Comparison of ENCODE assay signal across 21 cellular contexts in genomic region chr20:51211191-51211590, GRCh38.
"Had no signal": no experiment of that assay in that cellular context is flagged by ENCODE, and none has a peak within 500 bp of the region (broad histone marks: within the 10 kb centered on the region; RNA-seq: fewer than 3 reads in every experiment).

No MANE protein-coding gene starts in this region.

- H3K36me3 ChIP-seq: esophagus squamous epithelium, lower lobe of right lung, thyroid gland had no signal

- H3K4me1 ChIP-seq: body of pancreas, lower lobe of right lung, thyroid gland had no signal

- H3K4me3 Mint-ChIP-seq: activated CD4-positive, alpha-beta T cell treated with anti-CD3 and anti-CD28 coated beads, Interleukin-2, amount 10 ng/mL, durations not matched to agents 24 days and 14 days; activated CD8-positive, alpha-beta T cell treated with anti-CD3 and anti-CD28 coated beads for 36 hours; activated naive CD8-positive, alpha-beta T cell treated with anti-CD3 and anti-CD28 coated beads, Interleukin-2, amount 10 ng/mL, durations not matched to agents 7 days and 5 days; activated T-helper 17 cell treated with anti-CD3 and anti-CD28 coated beads, Interleukin-2, amount 50 U/mL, for 72 hours; central memory CD8-positive, alpha-beta T cell; immature natural killer cell; T-helper 2 cell treated with Interferon-gamma antibody and Interleukin-4, amounts not matched to agents 5 μg/mL and 100 μg/mL, for 36 hours had no signal

- H3K27ac Mint-ChIP-seq: activated CD4-positive, alpha-beta T cell treated with anti-CD3 and anti-CD28 coated beads, Interleukin-2, amount 10 ng/mL, durations not matched to agents 24 days and 14 days; activated CD8-positive, alpha-beta T cell treated with anti-CD3 and anti-CD28 coated beads for 36 hours; activated naive CD8-positive, alpha-beta T cell treated with anti-CD3 and anti-CD28 coated beads, Interleukin-2, amount 10 ng/mL, durations not matched to agents 7 days and 5 days; activated T-helper 17 cell treated with anti-CD3 and anti-CD28 coated beads, Interleukin-2, amount 50 U/mL, for 72 hours; immature natural killer cell; T-helper 2 cell treated with Interferon-gamma antibody and Interleukin-4, amounts not matched to agents 5 μg/mL and 100 μg/mL, for 36 hours had no signal

- H3K4me3 ChIP-seq: body of pancreas, coronary artery, esophagus squamous epithelium, lower lobe of right lung, thyroid gland had no signal

- H3K27me3 ChIP-seq: body of pancreas, esophagus squamous epithelium, thyroid gland had no signal

- H3K27ac ChIP-seq: body of pancreas, coronary artery, esophagus squamous epithelium, lower lobe of right lung, thyroid gland had no signal

- H3K9me3 ChIP-seq: body of pancreas, esophagus squamous epithelium, lower lobe of right lung, thyroid gland had no signal

- DNase-seq: activated CD4-positive, alpha-beta T cell treated with anti-CD3 and anti-CD28 coated beads, Interleukin-2, amount 10 ng/mL, durations not matched to agents 24 days and 14 days; activated CD4-positive, CD25-positive, alpha-beta regulatory T cell; activated CD8-positive, alpha-beta T cell treated with anti-CD3 and anti-CD28 coated beads for 36 hours; activated naive CD4-positive, alpha-beta T cell treated with Interleukin-2 at 50 U/mL for 16 hours; activated naive CD8-positive, alpha-beta T cell treated with anti-CD3 and anti-CD28 coated beads, Interleukin-2, amount 10 ng/mL, durations not matched to agents 7 days and 5 days; activated T-cell treated with anti-CD3 and anti-CD28 coated beads, Interleukin-2, amount 50 U/mL, for 1 hour; body of pancreas; esophagus squamous epithelium; immature natural killer cell; lower lobe of right lung; occipital lobe; posterior cingulate gyrus; retina; stimulated activated CD4-positive, alpha-beta T cell treated with anti-CD3 and anti-CD28 coated beads, Interleukin-12 subunit alpha, Interleukin-12 subunit beta, amount 100 ng/mL, for 4 hours; stimulated activated CD4-positive, alpha-beta T cell treated with anti-CD3 and anti-CD28 coated beads, Interleukin-1b, Interleukin-23, amount 100 ng/mL, for 48 hours; stimulated activated naive CD4-positive, alpha-beta T cell treated with Interleukin-2 at 50 U/mL for 16 hours; thyroid gland had no signal

- H3K36me3 Mint-ChIP-seq: activated naive CD8-positive, alpha-beta T cell treated with anti-CD3 and anti-CD28 coated beads, Interleukin-2, amount 10 ng/mL, durations not matched to agents 7 days and 5 days; immature natural killer cell had no signal

- H3K4me1 Mint-ChIP-seq: activated CD4-positive, alpha-beta T cell treated with anti-CD3 and anti-CD28 coated beads, Interleukin-2, amount 10 ng/mL, durations not matched to agents 24 days and 14 days; activated naive CD8-positive, alpha-beta T cell treated with anti-CD3 and anti-CD28 coated beads, Interleukin-2, amount 10 ng/mL, durations not matched to agents 7 days and 5 days; activated T-helper 17 cell treated with anti-CD3 and anti-CD28 coated beads, Interleukin-2, amount 50 U/mL, for 72 hours; central memory CD8-positive, alpha-beta T cell; immature natural killer cell had no signal

- H3K9me3 Mint-ChIP-seq: activated CD8-positive, alpha-beta T cell treated with anti-CD3 and anti-CD28 coated beads for 36 hours; activated naive CD8-positive, alpha-beta T cell treated with anti-CD3 and anti-CD28 coated beads, Interleukin-2, amount 10 ng/mL, durations not matched to agents 7 days and 5 days; activated T-helper 17 cell treated with anti-CD3 and anti-CD28 coated beads, Interleukin-2, amount 50 U/mL, for 72 hours; central memory CD8-positive, alpha-beta T cell; immature natural killer cell; T-helper 2 cell treated with Interferon-gamma antibody and Interleukin-4, amounts not matched to agents 5 μg/mL and 100 μg/mL, for 36 hours had no signal
